Comparison of ENCODE assay signal across 10 cellular contexts in genomic region chr5:7850241-7850532, GRCh38. TPM values are rescaled to one million over a fixed set of nuclear protein-coding genes. Genes with fewer than 3 reads are reported as not detected.
DNase-seq lines count a peak whose midpoint lies in the region; ATAC-seq and TF ChIP-seq lines count a peak whose summit lies in the region.
"Had no signal": no experiment of that assay in that cellular context is flagged by ENCODE, and none has a peak within 500 bp of the region (broad histone marks: within the 10 kb centered on the region; RNA-seq: fewer than 3 reads in every experiment).

No MANE protein-coding gene starts in this region.

- no peak overlapping the region for H3K27ac ChIP-seq in muscle layer of duodenum (ENCODE audit: low read length)
- no peak overlapping the region for H3K27ac ChIP-seq in urinary bladder (ENCODE audit: low read depth)

- under 1% methylated on average over 15 of the region's 15 CpGs for WGBS in urinary bladder

- CTCF ChIA-PET in HEK293T (lab: Yijun Ruan, JAX) = no interaction called here

- no peaks in the 10 kb centered on the region for H3K36me3 Mint-ChIP-seq in effector memory CD8-positive, alpha-beta T cell (ENCODE audit: insufficient read depth)

- no peak for ATAC-seq in effector memory CD8-positive, alpha-beta T cell (replicated peaks)
- no peak for ATAC-seq in GM21723 (IDR thresholded peaks at IDR 0.05; ENCODE audit: unreplicated experiment)

- peaks cover 5 to 30% of the 10 kb centered on the region in 2 donors for H3K27me3 Mint-ChIP-seq in effector memory CD8-positive, alpha-beta T cell

- H3K9me3 Mint-ChIP-seq in effector memory CD8-positive, alpha-beta T cell = no peaks in the 10 kb centered on the region

- H3K4me1 Mint-ChIP-seq in effector memory CD8-positive, alpha-beta T cell (ENCODE audit: low read depth in 2 of 2) = peaks cover 9 to 15% of the 10 kb centered on the region in 2 donors

- peak overlapping the region; percentile 11 to 59 for H3K4me3 ChIP-seq in muscle layer of duodenum (ENCODE audit: low read depth in 1 of 2, low read length in 2 of 2)
- H3K4me3 ChIP-seq in urinary bladder (ENCODE audit: low read depth, low read length) = peak overlapping the region; percentile 67

- no peaks in the 10 kb centered on the region for H3K9me3 ChIP-seq in muscle layer of duodenum (ENCODE audit: control insufficient read depth in 1 of 2, low read length in 2 of 2)

- peaks cover 14% of the 10 kb centered on the region for H3K27me3 ChIP-seq in muscle layer of duodenum (ENCODE audit: low read depth, low read length)

- H3K4me1 ChIP-seq in muscle layer of duodenum (ENCODE audit: control insufficient read depth in 1 of 2, insufficient read depth in 2 of 2, low read length in 2 of 2) (peaks cover 0 to 8% of the 10 kb centered on the region in 2 donors), urinary bladder (ENCODE audit: insufficient read depth) (no peaks in the 10 kb centered on the region)

- peak; percentile 66 for DNase-seq in activated effector memory CD4-positive, alpha-beta T cell treated with anti-CD3 and anti-CD28 coated beads, Interleukin-2, amount 50 U/mL, for 16 hours
- no peak for DNase-seq in activated effector memory CD4-positive, alpha-beta T cell treated with Interleukin-2 at 50 U/mL for 16 hours
- DNase-seq in effector memory CD8-positive, alpha-beta T cell = no peak
- DNase-seq in HEK293T (ENCODE audit: extremely low spot score) (no peak), foreskin melanocyte (no peak)
- DNase-seq: DND-41 had no signal

- H3K36me3 ChIP-seq in muscle layer of duodenum (ENCODE audit: control insufficient read depth in 1 of 2, insufficient read depth in 2 of 2, low read length in 2 of 2) (no peaks in the 10 kb centered on the region), urinary bladder (ENCODE audit: insufficient read depth) (no peaks in the 10 kb centered on the region)

- H3K27ac Mint-ChIP-seq in effector memory CD8-positive, alpha-beta T cell = peak overlapping the region in 1 of 2 donors; percentile 32

- H3K4me3 Mint-ChIP-seq in effector memory CD8-positive, alpha-beta T cell = peak overlapping the region; percentile 72 to 73

- POLR2A ChIA-PET in HEK293T (lab: Yijun Ruan, JAX) = interaction anchor here (1.2 kb wide), 1 partner anchor 18 kb away, joined by 5 read pairs; the partner anchor contains the start of genes FASTKD3 and MTRR

TF ChIP-seq in HEK293T, 16 proteins besides CTCF, POLR2A, EP300 and RAD21:
- no peak for TF ChIP-seq LEF1 (IDR thresholded peaks at IDR 0.05; ENCODE audit: borderline replicate concordance)
- no peak for TF ChIP-seq FOXA1 (IDR thresholded peaks at IDR 0.05)
- no peak for TF ChIP-seq SUZ12 (IDR thresholded peaks at IDR 0.05)
- no peak for TF ChIP-seq TARDBP (IDR thresholded peaks at IDR 0.05)
- TF ChIP-seq ZNF384 (IDR thresholded peaks at IDR 0.05) = no peak
- no peak for TF ChIP-seq SP1 (IDR thresholded peaks at IDR 0.05)
- TF ChIP-seq FOXM1 (IDR thresholded peaks at IDR 0.05; ENCODE audit: borderline replicate concordance) = no peak
- no peak for TF ChIP-seq NFRKB (IDR thresholded peaks at IDR 0.05)
- TF ChIP-seq ARNT (IDR thresholded peaks at IDR 0.05) = no peak
- TF ChIP-seq PKNOX1 (IDR thresholded peaks at IDR 0.05) = no peak
- no peak for TF ChIP-seq CTBP1 (IDR thresholded peaks at IDR 0.05; ENCODE audit: borderline replicate concordance)
- TF ChIP-seq FOXK2 (IDR thresholded peaks at IDR 0.05) = no peak

RNA-seq across cellular contexts. Expression of gene CFAP90, which starts 0.7 kb away (rescaled TPM):
- total RNA-seq in urinary bladder = 0.21 TPM
- polyA plus RNA-seq in urinary bladder = 0.37 TPM
- total RNA-seq: NCI-H460 had no signal

RNA-seq across cellular contexts. Expression of gene FASTKD3, which starts 18.6 kb away (rescaled TPM):
- 14.5 TPM for total RNA-seq in urinary bladder
- polyA plus RNA-seq in urinary bladder = 6.5 TPM

RNA-seq across cellular contexts. Expression of gene MTRR, which starts 18.8 kb away (rescaled TPM):
- 47.9 TPM for total RNA-seq in urinary bladder
- polyA plus RNA-seq in urinary bladder = 29.6 TPM
